ENCODE assay signal across 8 cellular contexts in genomic region chr6:52416629-52417151, GRCh38. TPM values are rescaled to one million over a fixed set of nuclear protein-coding genes. Genes with fewer than 3 reads are reported as not detected.
DNase-seq lines count a peak whose midpoint lies in the region; ATAC-seq and TF ChIP-seq lines count a peak whose summit lies in the region.

No MANE protein-coding gene starts in this region.

- ATAC-seq in omental fat pad (ENCODE audit: low FRiP score) = peak; percentile 26
- no peak for ATAC-seq in GM19023 (IDR thresholded peaks at IDR 0.05; ENCODE audit: unreplicated experiment)
- no peak for ATAC-seq in HG02763 (IDR thresholded peaks at IDR 0.05; ENCODE audit: unreplicated experiment)

- DNase-seq in AG09319 (ENCODE audit: extremely low read depth, low read depth) (peak; percentile 53), NCI-H146 (lab: John Stamatoyannopoulos, UW) (peak; percentile 60), SW480 (ENCODE audit: low spot score) (peak; percentile 58), fibroblast of pulmonary artery (ENCODE audit: low read depth) (peak; percentile 80), omental fat pad (ENCODE audit: low spot score) (no peak)

- H3K4me3 ChIP-seq in fibroblast of pulmonary artery (replicated peaks; ENCODE audit: low read depth, low read length) = no peak overlapping the region

- TF ChIP-seq CTCF in AG09319 (IDR thresholded peaks at IDR 0.05; ENCODE audit: low read depth, low read length) (peak; percentile 77), GM12801 (IDR thresholded peaks at IDR 0.05; ENCODE audit: extremely low read depth, insufficient read length) (peak; percentile 26), fibroblast of pulmonary artery (IDR thresholded peaks at IDR 0.05; ENCODE audit: low read length, missing control alignments) (peak; percentile 85), omental fat pad (IDR thresholded peaks at IDR 0.05) (peak in 2 of 3 donors; percentile 43 to 56)

RNA-seq across cellular contexts. Expression of gene EFHC1, which starts 3.5 kb away (rescaled TPM):
- 10 to 100 TPM; 10.2 to 33.0 (median 20.8) TPM for total RNA-seq in omental fat pad

RNA-seq across cellular contexts. Expression of gene PAQR8, which starts 54.7 kb away (rescaled TPM):
- total RNA-seq in omental fat pad = 1 to 10 TPM; 1.5 to 7.9 (median 3.6) TPM

Comparison
In these comparisons a context has a peak if more than half of its experiments do, and no peak if none do; other contexts are left out.
1. CTCF ChIP-seq: peak in every context shown above with its lines; median percentile 85 in fibroblast of pulmonary artery; 77 in AG09319; 50 in omental fat pad; 26 in GM12801.